5 cellular contexts compared by ENCODE assay signal in the genomic region with DNA sequence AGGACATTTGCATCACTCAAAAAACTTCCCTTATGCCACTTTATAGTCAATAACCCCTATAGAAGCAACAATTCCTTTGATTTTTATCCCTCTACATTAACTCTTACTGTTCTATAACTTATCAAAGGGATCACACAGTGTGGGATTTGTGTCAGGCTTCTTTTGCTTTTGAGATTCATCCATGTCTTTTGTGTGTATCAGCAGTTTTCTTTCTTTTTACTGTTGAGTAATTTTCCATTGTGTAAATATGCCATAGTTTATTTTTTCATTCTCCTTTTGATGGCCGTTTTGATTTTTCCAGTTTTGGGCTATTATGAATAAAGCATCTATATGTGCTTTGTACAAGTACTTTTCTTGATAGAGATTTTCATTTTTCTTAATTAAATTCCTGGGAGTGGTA.
"Had no signal": no experiment of that assay in that cellular context is flagged by ENCODE, and none has a peak within 500 bp of the region (broad histone marks: within the 10 kb centered on the region; RNA-seq: fewer than 3 reads in every experiment).

No MANE protein-coding gene starts in this region.

- FAIRE-seq: HTR-8/SVneo had no signal

- H3K27ac ChIP-seq: HL-60, KMS-11 had no signal

- H3K9ac ChIP-seq: KMS-11 had no signal

- DNase-seq: KBM-7, KG1 had no signal

- H3K4me2 ChIP-seq: KMS-11 had no signal
